Comparison of ENCODE assay signal across 28 cellular contexts in the genomic region with DNA sequence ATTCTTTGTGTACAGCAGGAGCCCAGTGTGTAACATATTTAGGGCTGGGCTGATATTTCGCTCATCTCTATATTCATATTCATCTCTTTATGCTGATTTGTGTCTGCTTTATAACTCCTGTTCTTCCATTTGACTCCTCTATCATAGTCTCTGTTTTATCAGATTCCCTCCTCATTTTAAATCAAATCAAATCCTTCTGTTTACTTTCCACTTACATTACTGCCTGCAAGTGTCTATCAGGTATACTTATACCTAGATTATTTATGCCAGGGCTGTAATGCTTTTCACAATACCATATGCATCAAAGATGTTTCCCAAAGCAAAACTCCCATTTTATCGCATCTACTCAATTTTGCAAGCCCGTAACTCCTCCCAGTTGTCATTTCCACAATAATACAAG.
"Had no signal": no experiment of that assay in that cellular context is flagged by ENCODE, and none has a peak within 500 bp of the region (broad histone marks: within the 10 kb centered on the region; RNA-seq: fewer than 3 reads in every experiment).

No MANE protein-coding gene starts in this region.

- H3K27ac ChIP-seq: stomach, suprapubic skin, testis, thoracic aorta, thyroid gland, tibial artery, tibial nerve, transverse colon, upper lobe of left lung, upper lobe of right lung, uterus, vagina had no signal

- H3K36me3 Mint-ChIP-seq: stimulated activated effector memory CD8-positive, alpha-beta T cell treated with anti-CD3 and anti-CD28 coated beads, Interleukin-12 subunit alpha, Interleukin-12 subunit beta, amount 100 ng/mL, for 72 hours; stimulated activated memory B cell treated with anti-CD40 and anti-IgM and Interleukin-4, amounts not matched to agents 10 μg/mL and 1 μg/mL and 100 μg/mL, for 72 hours; stimulated activated naive B cell treated with anti-CD40 and anti-IgM and Interleukin-4, amounts not matched to agents 10 μg/mL and 1 μg/mL and 100 μg/mL, for 72 hours; type B pancreatic cell had no signal

- H3K27ac Mint-ChIP-seq: stimulated activated effector memory CD8-positive, alpha-beta T cell treated with anti-CD3 and anti-CD28 coated beads, Interleukin-12 subunit alpha, Interleukin-12 subunit beta, amount 100 ng/mL, for 72 hours; stimulated activated memory B cell treated with anti-CD40 and anti-IgM and Interleukin-4, amounts not matched to agents 10 μg/mL and 1 μg/mL and 100 μg/mL, for 72 hours; stimulated activated naive B cell treated with anti-CD40 and anti-IgM and Interleukin-4, amounts not matched to agents 10 μg/mL and 1 μg/mL and 100 μg/mL, for 72 hours; stimulated activated naive CD8-positive, alpha-beta T cell treated with anti-CD3 and anti-CD28 coated beads, Interleukin-15, amount 100 ng/mL, for 72 hours; stimulated activated naive CD8-positive, alpha-beta T cell treated with anti-CD3 and anti-CD28 coated beads, Interleukin-15, Interleukin-2, amounts not matched to agents 100 ng/mL and 50 ng/mL, for 24 hours; type B pancreatic cell had no signal

- H3K4me1 Mint-ChIP-seq: stimulated activated effector memory CD8-positive, alpha-beta T cell treated with anti-CD3 and anti-CD28 coated beads, Interleukin-12 subunit alpha, Interleukin-12 subunit beta, amount 100 ng/mL, for 72 hours; stimulated activated memory B cell treated with anti-CD40 and anti-IgM and Interleukin-4, amounts not matched to agents 10 μg/mL and 1 μg/mL and 100 μg/mL, for 72 hours; stimulated activated naive B cell treated with anti-CD40 and anti-IgM and Interleukin-4, amounts not matched to agents 10 μg/mL and 1 μg/mL and 100 μg/mL, for 72 hours; stimulated activated naive CD8-positive, alpha-beta T cell treated with anti-CD3 and anti-CD28 coated beads, Interleukin-15, amount 100 ng/mL, for 72 hours had no signal

- H3K27me3 ChIP-seq: stomach, suprapubic skin, testis, thyroid gland, tibial artery, tibial nerve, transverse colon, upper lobe of left lung, upper lobe of right lung, uterus, vagina had no signal

- H3K27me3 Mint-ChIP-seq: stimulated activated memory B cell treated with anti-CD40 and anti-IgM and Interleukin-4, amounts not matched to agents 10 μg/mL and 1 μg/mL and 100 μg/mL, for 72 hours; stimulated activated naive B cell treated with anti-CD40 and anti-IgM and Interleukin-4, amounts not matched to agents 10 μg/mL and 1 μg/mL and 100 μg/mL, for 72 hours; stimulated activated naive CD8-positive, alpha-beta T cell treated with anti-CD3 and anti-CD28 coated beads, Interleukin-15, amount 100 ng/mL, for 72 hours; stimulated activated naive CD8-positive, alpha-beta T cell treated with anti-CD3 and anti-CD28 coated beads, Interleukin-15, Interleukin-2, amounts not matched to agents 100 ng/mL and 50 ng/mL, for 24 hours; type B pancreatic cell had no signal

- DNase-seq: stimulated activated CD4-positive, alpha-beta T cell treated with anti-CD3 and anti-CD28 coated beads, Interleukin-2, amount 100 ng/mL, for 48 hours; stimulated activated CD4-positive, alpha-beta T cell treated with anti-CD3 and anti-CD28 coated beads, Interleukin-4, amount 100 ng/mL, for 1 hour; stimulated activated CD4-positive, alpha-beta T cell treated with anti-CD3 and anti-CD28 coated beads, Interleukin-4, amount 100 ng/mL, for 24 hours; stimulated activated CD4-positive, alpha-beta T cell treated with anti-CD3 and anti-CD28 coated beads, Interleukin-4, amount 100 ng/mL, for 4 hours; stimulated activated CD8-positive, alpha-beta memory T cell treated with anti-CD3 and anti-CD28 coated beads, Interleukin-4, amount 100 ng/mL, for 48 hours; stimulated activated naive B cell treated with anti-CD40 and anti-IgM and Interleukin-4, amounts not matched to agents 10 μg/mL and 1 μg/mL and 100 μg/mL, for 72 hours; stimulated activated naive CD4-positive, alpha-beta T cell; stimulated activated naive CD4-positive, alpha-beta T cell treated with Interleukin-2 at 50 U/mL for 16 hours; stimulated activated naive CD8-positive, alpha-beta T cell treated with anti-CD3 and anti-CD28 coated beads, Interleukin-15, amount 100 ng/mL, for 72 hours; stimulated activated naive CD8-positive, alpha-beta T cell treated with anti-CD3 and anti-CD28 coated beads, Interleukin-15, Interleukin-2, amounts not matched to agents 100 U/mL and 50 U/mL, for 24 hours; stomach; substantia nigra; testis; thyroid gland; tibial artery; transverse colon; trophoblast cell; upper lobe of left lung; upper lobe of right lung; uterus had no signal

- H3K4me3 Mint-ChIP-seq: stimulated activated effector memory CD8-positive, alpha-beta T cell treated with anti-CD3 and anti-CD28 coated beads, Interleukin-12 subunit alpha, Interleukin-12 subunit beta, amount 100 ng/mL, for 72 hours; stimulated activated memory B cell treated with anti-CD40 and anti-IgM and Interleukin-4, amounts not matched to agents 10 μg/mL and 1 μg/mL and 100 μg/mL, for 72 hours; stimulated activated naive B cell treated with anti-CD40 and anti-IgM and Interleukin-4, amounts not matched to agents 10 μg/mL and 1 μg/mL and 100 μg/mL, for 72 hours; stimulated activated naive CD8-positive, alpha-beta T cell treated with anti-CD3 and anti-CD28 coated beads, Interleukin-15, amount 100 ng/mL, for 72 hours; stimulated activated naive CD8-positive, alpha-beta T cell treated with anti-CD3 and anti-CD28 coated beads, Interleukin-15, Interleukin-2, amounts not matched to agents 100 ng/mL and 50 ng/mL, for 24 hours; type B pancreatic cell had no signal

- ATAC-seq: stimulated activated effector memory CD8-positive, alpha-beta T cell treated with anti-CD3 and anti-CD28 coated beads, Interleukin-12 subunit alpha, Interleukin-12 subunit beta, amount 100 ng/mL, for 72 hours; stimulated activated memory B cell treated with anti-CD40 and anti-IgM and Interleukin-4, amounts not matched to agents 10 μg/mL and 1 μg/mL and 100 μg/mL, for 72 hours; stimulated activated naive B cell treated with anti-CD40 and anti-IgM and Interleukin-4, amounts not matched to agents 10 μg/mL and 1 μg/mL and 100 μg/mL, for 72 hours; stimulated activated naive CD8-positive, alpha-beta T cell treated with anti-CD3 and anti-CD28 coated beads, Interleukin-15, amount 100 ng/mL, for 72 hours; stimulated activated naive CD8-positive, alpha-beta T cell treated with anti-CD3 and anti-CD28 coated beads, Interleukin-15, Interleukin-2, amounts not matched to agents 100 U/mL and 50 U/mL, for 24 hours; upper lobe of right lung had no signal

- H3K36me3 ChIP-seq: stomach, suprapubic skin, thoracic aorta, thyroid gland, tibial artery, tibial nerve, transverse colon, upper lobe of left lung, upper lobe of right lung, uterus, vagina had no signal

- H3K9me3 ChIP-seq: stomach, suprapubic skin, testis, thoracic aorta, thyroid gland, tibial artery, tibial nerve, transverse colon, upper lobe of left lung, upper lobe of right lung, uterus, vagina had no signal

- H3K4me3 ChIP-seq: stomach, suprapubic skin, testis, thoracic aorta, thyroid gland, tibial artery, tibial nerve, transverse colon, upper lobe of left lung, upper lobe of right lung, uterus, vagina had no signal

- H3K9me3 Mint-ChIP-seq: stimulated activated naive CD8-positive, alpha-beta T cell treated with anti-CD3 and anti-CD28 coated beads, Interleukin-15, Interleukin-2, amounts not matched to agents 100 ng/mL and 50 ng/mL, for 24 hours; type B pancreatic cell had no signal

- H3K4me1 ChIP-seq: stomach, suprapubic skin, testis, thyroid gland, tibial artery, tibial nerve, transverse colon, upper lobe of left lung, upper lobe of right lung, uterus, vagina had no signal
